ENCODE assay signal across 12 cellular contexts in the genomic region with DNA sequence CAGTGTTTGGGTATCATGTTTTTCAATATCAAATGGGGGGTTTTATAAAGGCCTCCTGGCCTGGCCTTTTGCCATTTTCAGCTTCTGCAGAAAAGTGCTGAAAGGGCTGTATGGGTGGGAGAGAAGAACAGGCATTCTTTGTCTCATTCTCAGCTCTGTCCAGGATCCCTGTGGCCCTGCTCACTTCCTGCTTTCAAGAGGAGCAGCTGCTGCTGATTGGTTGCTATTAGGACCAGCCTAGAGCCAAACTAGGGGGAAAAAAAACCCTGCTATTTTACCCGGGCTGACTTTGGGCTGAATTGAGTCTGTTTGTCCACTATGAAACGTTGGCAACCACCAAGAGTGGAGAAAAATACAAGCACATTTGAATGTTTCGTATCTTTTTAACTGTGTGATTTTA.
DNase-seq lines count a peak whose midpoint lies in the region; ATAC-seq, FAIRE-seq and TF ChIP-seq lines count a peak whose summit lies in the region.
"Had no signal": no experiment of that assay in that cellular context is flagged by ENCODE, and none has a peak within 500 bp of the region (broad histone marks: within the 10 kb centered on the region; RNA-seq: fewer than 3 reads in every experiment).

No MANE protein-coding gene starts in this region.

- H2BK5ac ChIP-seq in H1 (ENCODE audit: low read depth, low read length): no peak overlapping the region

- no peak for TF ChIP-seq POLR2A in H1 (IDR thresholded peaks at IDR 0.05; ENCODE audit: control extremely low read depth in 1 of 2, low read depth in 2 of 2, low read length in 2 of 2)

- H3K27ac ChIP-seq in H1 (ENCODE audit: low read depth, low read length): no peak overlapping the region

- H3K4me1 ChIP-seq in H1 (replicated peaks in 1 of 4; ENCODE audit: control insufficient read depth in 3 of 4, insufficient read depth in 4 of 4, low read length in 3 of 4): no peaks in the 10 kb centered on the region

- H3K9me3 Mint-ChIP-seq in activated CD4-positive, alpha-beta memory T cell treated with anti-CD3 and anti-CD28 coated beads for 36 hours: no peaks in the 10 kb centered on the region
- H3K9me3 Mint-ChIP-seq: CD4-positive, alpha-beta memory T cell; natural killer cell had no signal

- H3K4me3 ChIP-seq in H1 (ENCODE audit: extremely low read depth in 1 of 4, insufficient read depth in 2 of 4, low read depth in 3 of 4, low read length in 4 of 4): no peak overlapping the region

- H3K27ac Mint-ChIP-seq in activated CD4-positive, alpha-beta memory T cell treated with anti-CD3 and anti-CD28 coated beads for 36 hours: no peak overlapping the region
- H3K27ac Mint-ChIP-seq: CD4-positive, alpha-beta memory T cell; natural killer cell had no signal

- no peak overlapping the region for H4K91ac ChIP-seq in H1 (replicated peaks; ENCODE audit: insufficient read length, low read length)

- CTCF ChIA-PET in H1 (lab: Charles Lee; ENCODE audit: partially characterized antibody): interaction anchor here (0.6 kb wide), 1 partner anchor 80 kb away, joined by 3 read pairs; no protein-coding TSS in a partner anchor
- CTCF ChIA-PET in activated CD4-positive, alpha-beta memory T cell treated with anti-CD3 and anti-CD28 coated beads for 36 hours (lab: Charles Lee): no interaction called here

- H3K18ac ChIP-seq in H1 (ENCODE audit: extremely low read depth, low read length): no peak overlapping the region

- no peaks in the 10 kb centered on the region for H3K36me3 Mint-ChIP-seq in activated CD4-positive, alpha-beta memory T cell treated with anti-CD3 and anti-CD28 coated beads for 36 hours
- H3K36me3 Mint-ChIP-seq: CD4-positive, alpha-beta memory T cell; natural killer cell had no signal

- H3K4me2 ChIP-seq in H1 (ENCODE audit: insufficient read depth in 1 of 2, low read depth in 2 of 2, low read length in 2 of 2): no peak overlapping the region

- no peaks in the 10 kb centered on the region for H3K79me1 ChIP-seq in H1 (ENCODE audit: low read depth, low read length)

- no peaks in the 10 kb centered on the region for H3K23me2 ChIP-seq in H1 (ENCODE audit: low read depth, low read length)

- no peak overlapping the region for H4K5ac ChIP-seq in H1 (ENCODE audit: insufficient read length, low read depth, low read length)

- H3K14ac ChIP-seq in H1 (ENCODE audit: insufficient read length): no peak overlapping the region

- H3K4ac ChIP-seq in H1 (replicated peaks; ENCODE audit: insufficient read length, low read depth, low read length): no peak overlapping the region

- no peaks in the 10 kb centered on the region for H3K27me3 ChIP-seq in H1 (replicated peaks in 1 of 4; ENCODE audit: control insufficient read depth in 3 of 4, extremely low read depth in 1 of 4, insufficient read depth in 3 of 4, low read length in 3 of 4)

- H3K4me3 Mint-ChIP-seq in activated CD4-positive, alpha-beta memory T cell treated with anti-CD3 and anti-CD28 coated beads for 36 hours: no peak overlapping the region
- H3K4me3 Mint-ChIP-seq: CD4-positive, alpha-beta memory T cell; natural killer cell had no signal

- H2AK5ac ChIP-seq in H1 (ENCODE audit: low read depth, low read length): no peak overlapping the region

- DNase-seq in EH (ENCODE audit: low read depth): peak; percentile 35
- DNase-seq in NAMALWA (ENCODE audit: low spot score): peak; percentile 7
- no peak for DNase-seq in H1 (ENCODE audit: low read depth in 1 of 2, low spot score in 2 of 2)
- peak; percentile 8 for DNase-seq in myocyte (ENCODE audit: low read depth)
- DNase-seq in amniotic stem cell (lab: John Stamatoyannopoulos, UW): no peak
- DNase-seq in activated CD4-positive, alpha-beta memory T cell treated with anti-CD3 and anti-CD28 coated beads for 36 hours: no peak
- DNase-seq: CD4-positive, alpha-beta memory T cell; natural killer cell; NCI-H1048; NK-92 treated with Interleukin-12 subunit alpha and Interleukin-12 subunit beta, amount 100 ng/mL, for 24 hours had no signal

- no peaks in the 10 kb centered on the region for H3K27me3 Mint-ChIP-seq in activated CD4-positive, alpha-beta memory T cell treated with anti-CD3 and anti-CD28 coated beads for 36 hours

- ATAC-seq in GM18517 (IDR thresholded peaks at IDR 0.05; ENCODE audit: unreplicated experiment): no peak
- ATAC-seq in HG03175 (IDR thresholded peaks at IDR 0.05; ENCODE audit: unreplicated experiment): no peak
- ATAC-seq: natural killer cell had no signal

- H3K4me1 Mint-ChIP-seq in activated CD4-positive, alpha-beta memory T cell treated with anti-CD3 and anti-CD28 coated beads for 36 hours (ENCODE audit: low read depth): peaks cover 9% of the 10 kb centered on the region

- FAIRE-seq in H1 (lab: Jason Lieb, UNC): no peak

- no peaks in the 10 kb centered on the region for H4K20me1 ChIP-seq in H1 (replicated peaks in 1 of 2; ENCODE audit: control insufficient read depth in 1 of 2, insufficient read depth in 2 of 2, low read length in 2 of 2)

- no peak for TF ChIP-seq CTCF in H1 (IDR thresholded peaks at IDR 0.05; ENCODE audit: control extremely low read depth in 1 of 3, insufficient read depth in 1 of 3, low read depth in 1 of 3, low read length in 3 of 3)

- no peak for TF ChIP-seq EP300 in H1 (IDR thresholded peaks at IDR 0.05; ENCODE audit: borderline replicate concordance in 1 of 2, low read depth in 2 of 2, low read length in 2 of 2)

- peak overlapping the region; percentile 86; the same call in 1 of the 2 replicates for H2AFZ ChIP-seq in H1 (ENCODE audit: low read length)

- H2BK120ac ChIP-seq in H1 (replicated peaks; ENCODE audit: low read depth, low read length): no peak overlapping the region

- intact Hi-C loops in activated CD4-positive, alpha-beta memory T cell treated with anti-CD3 and anti-CD28 coated beads for 36 hours (cut with micrococcal nuclease): no loop called here

- H3K9me3 ChIP-seq in H1 (ENCODE audit: insufficient read depth in 2 of 2, low read depth in 1 of 2, low read length in 1 of 2): no peaks in the 10 kb centered on the region

- H3K79me2 ChIP-seq in H1 (ENCODE audit: control insufficient read depth in 1 of 2, insufficient read depth in 2 of 2, low read length in 2 of 2): no peaks in the 10 kb centered on the region

- no peak overlapping the region for H3K56ac ChIP-seq in H1 (replicated peaks; ENCODE audit: insufficient read length, low read depth, low read length)

- TF ChIP-seq RAD21 in H1 (IDR thresholded peaks at IDR 0.05 in 1 of 2, conservative IDR thresholded peaks at IDR 0.05 in 1 of 2; ENCODE audit: low read depth in 2 of 2, low read length in 2 of 2): no peak

- H3K36me3 ChIP-seq in H1 (ENCODE audit: control insufficient read depth in 2 of 4, insufficient read depth in 4 of 4, low read length in 3 of 4): no peaks in the 10 kb centered on the region

- POLR2A ChIA-PET in H1 (lab: Charles Lee; ENCODE audit: partially characterized antibody): interaction anchor here (0.5 kb wide), 1 partner anchor 210 kb away, joined by 3 read pairs; no protein-coding TSS in a partner anchor
- POLR2A ChIA-PET in activated CD4-positive, alpha-beta memory T cell treated with anti-CD3 and anti-CD28 coated beads for 36 hours (lab: Charles Lee): no interaction called here

- no peak overlapping the region for H2BK12ac ChIP-seq in H1 (ENCODE audit: low read depth, low read length)

- no peak overlapping the region for H2BK15ac ChIP-seq in H1 (ENCODE audit: low read length)

- H3K9ac ChIP-seq in H1 (replicated peaks in 1 of 4; ENCODE audit: extremely low read depth in 1 of 4, low read depth in 3 of 4, low read length in 3 of 4): no peak overlapping the region

- no peak overlapping the region for H3K23ac ChIP-seq in H1 (ENCODE audit: insufficient read length)

- no peak overlapping the region for H2BK20ac ChIP-seq in H1 (ENCODE audit: low read length)

- no peak overlapping the region for H4K8ac ChIP-seq in H1 (ENCODE audit: extremely low read depth, insufficient read depth, low read length)

- WGBS in H1 (ENCODE audit: extremely low coverage in 1 of 2, insufficient coverage in 1 of 2, insufficient read length in 1 of 2, insufficient replicate concordance in 2 of 2, low coverage in 1 of 2, low lambda C conversion rate in 2 of 2, missing lambda C conversion rate in 1 of 2), 2 experiments: 82% methylated on average over 3 of the region's 3 CpGs; no CpG with 5 or more reads in 1 of the 2 experiments

TF ChIP-seq in H1, 55 proteins besides CTCF, POLR2A, EP300 and RAD21:
- TF ChIP-seq, protein P1, sequence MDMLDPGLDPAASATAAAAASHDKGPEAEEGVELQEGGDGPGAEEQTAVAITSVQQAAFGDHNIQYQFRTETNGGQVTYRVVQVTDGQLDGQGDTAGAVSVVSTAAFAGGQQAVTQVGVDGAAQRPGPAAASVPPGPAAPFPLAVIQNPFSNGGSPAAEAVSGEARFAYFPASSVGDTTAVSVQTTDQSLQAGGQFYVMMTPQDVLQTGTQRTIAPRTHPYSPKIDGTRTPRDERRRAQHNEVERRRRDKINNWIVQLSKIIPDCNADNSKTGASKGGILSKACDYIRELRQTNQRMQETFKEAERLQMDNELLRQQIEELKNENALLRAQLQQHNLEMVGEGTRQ (IDR thresholded peaks at IDR 0.05; ENCODE audit: low read length): no peak
- TF ChIP-seq KDM4A (IDR thresholded peaks at IDR 0.05; ENCODE audit: low read depth, low read length, severe bottlenecking) (no peak), TBP (IDR thresholded peaks at IDR 0.05; ENCODE audit: low read depth, low read length) (no peak), NANOG (IDR thresholded peaks at IDR 0.05; ENCODE audit: insufficient read depth, low read depth, low read length, poor library complexity, severe bottlenecking) (no peak), RXRA (IDR thresholded peaks at IDR 0.05; ENCODE audit: insufficient read depth, low read depth, low read length) (no peak), TCF12 (IDR thresholded peaks at IDR 0.05; ENCODE audit: low read depth, low read length) (no peak), CEBPB (IDR thresholded peaks at IDR 0.05; ENCODE audit: low read depth, low read length) (no peak), RBBP5 (IDR thresholded peaks at IDR 0.05; ENCODE audit: borderline replicate concordance, low read depth, low read length) (no peak), PHF8 (conservative IDR thresholded peaks at IDR 0.05; ENCODE audit: low read depth, low read length) (no peak), SAP30 (IDR thresholded peaks at IDR 0.05; ENCODE audit: insufficient read depth, insufficient replicate concordance, low read length) (no peak), SP2 (IDR thresholded peaks at IDR 0.05; ENCODE audit: low read length) (no peak), FOSL1 (IDR thresholded peaks at IDR 0.05; ENCODE audit: insufficient read depth, low read depth, low read length) (no peak), JUND (IDR thresholded peaks at IDR 0.05; ENCODE audit: low read length) (no peak), CREB1 (IDR thresholded peaks at IDR 0.05) (no peak), JUN (IDR thresholded peaks at IDR 0.05; ENCODE audit: low read depth, low read length) (no peak)
- TF ChIP-seq, protein P2, sequence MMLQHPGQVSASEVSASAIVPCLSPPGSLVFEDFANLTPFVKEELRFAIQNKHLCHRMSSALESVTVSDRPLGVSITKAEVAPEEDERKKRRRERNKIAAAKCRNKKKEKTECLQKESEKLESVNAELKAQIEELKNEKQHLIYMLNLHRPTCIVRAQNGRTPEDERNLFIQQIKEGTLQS (IDR thresholded peaks at IDR 0.05; ENCODE audit: insufficient read depth, low read depth, low read length): no peak

Comparison
In these comparisons a context has a peak if more than half of its experiments do, and no peak if none do; other contexts are left out.
1. DNase-seq: peak in EH (single experiment), NAMALWA (single experiment) and myocyte (single experiment); none in H1 (0 of 2), amniotic stem cell (single experiment) and activated CD4-positive, alpha-beta memory T cell treated with anti-CD3 and anti-CD28 coated beads for 36 hours (single experiment).